In the genomic region with DNA sequence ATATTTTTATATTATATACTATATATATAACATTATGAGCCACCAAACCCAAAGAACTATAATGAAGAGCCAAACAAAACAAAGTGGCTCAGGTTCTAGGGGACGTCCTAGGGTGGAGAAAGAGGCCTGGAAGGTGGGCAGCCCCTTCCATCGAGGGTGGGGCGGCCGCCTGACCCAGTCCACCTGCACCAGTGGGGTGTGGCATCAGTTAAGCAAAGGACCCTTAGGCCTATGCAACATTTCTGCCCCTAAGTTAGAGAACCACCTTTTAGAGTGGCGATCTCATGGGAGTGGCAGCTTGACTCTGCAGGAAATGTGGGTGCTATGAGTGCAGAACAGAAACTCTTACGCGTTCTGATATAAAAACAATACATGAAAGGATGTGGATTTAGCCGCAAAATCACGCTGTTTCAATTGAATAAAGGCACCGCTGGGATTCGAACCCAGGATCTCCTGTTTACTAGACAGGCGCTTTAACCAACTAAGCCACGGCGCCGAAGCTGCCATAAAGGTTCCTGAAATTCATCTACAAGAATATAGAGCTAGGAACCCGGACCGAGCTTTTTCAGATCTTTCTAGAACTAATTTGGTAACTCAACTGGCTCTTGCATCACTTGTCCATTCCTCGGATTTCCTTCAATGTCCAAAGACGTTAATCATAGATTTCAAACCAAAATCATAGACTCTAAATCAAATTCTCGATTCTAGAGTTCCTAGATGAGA, we compare ENCODE assay signal across 8 cellular contexts. TPM values are rescaled to one million over a fixed set of nuclear protein-coding genes. Genes with fewer than 3 reads are reported as not detected.
DNase-seq lines count a peak whose midpoint lies in the region; ATAC-seq and TF ChIP-seq lines count a peak whose summit lies in the region.

No MANE protein-coding gene starts in this region.

- H3K9me3 ChIP-seq in GM23248 (ENCODE audit: low read depth), result no peaks in the 10 kb centered on the region
- H3K9me3 ChIP-seq in OCI-LY3 (ENCODE audit: insufficient read depth, low read length), result no peaks in the 10 kb centered on the region
- H3K9me3 ChIP-seq in trophoblast cell (ENCODE audit: insufficient read depth, low read depth, low read length), result no peaks in the 10 kb centered on the region
- no peaks in the 10 kb centered on the region for H3K9me3 ChIP-seq in uterus

- DNase-seq in GM23248 (peak; percentile 85), fibroblast of villous mesenchyme (ENCODE audit: low read depth) (peak; percentile 80), trophoblast cell (peak; percentile 52 to 77), uterus (peak; percentile 53 to 61)
- DNase-seq in activated T-helper 1 cell treated with anti-CD3 and anti-CD28 coated beads, Interleukin-12 subunit alpha, Interleukin-12 subunit beta, Interleukin-2, Interleukin-4 antibody, amounts not matched to agents 30 ng/mL and 10 ng/mL and 1 ng/mL, durations not matched to agents 14 hours and 24 hours and 36 hours (ENCODE audit: low spot score), result peak; percentile 65

- H3K9me3 Mint-ChIP-seq in activated T-helper 1 cell treated with anti-CD3 and anti-CD28 coated beads, Interleukin-12 subunit alpha, Interleukin-12 subunit beta, Interleukin-2, Interleukin-4 antibody, amounts not matched to agents 30 ng/mL and 10 ng/mL and 1 ng/mL, durations not matched to agents 14 hours and 24 hours and 36 hours, result no peaks in the 10 kb centered on the region

- H3K4me2 ChIP-seq in GM23248 (ENCODE audit: unreplicated experiment), result peak overlapping the region; percentile 80
- peak overlapping the region; percentile 87 for H3K4me2 ChIP-seq in OCI-LY3 (ENCODE audit: low read length)
- H3K4me2 ChIP-seq in trophoblast cell (ENCODE audit: low read length), result peak overlapping the region; percentile 65

- no peaks in the 10 kb centered on the region for H3K79me2 ChIP-seq in GM23248 (ENCODE audit: insufficient read depth)
- no peaks in the 10 kb centered on the region for H3K79me2 ChIP-seq in OCI-LY3 (ENCODE audit: low read length)
- peaks cover 16% of the 10 kb centered on the region for H3K79me2 ChIP-seq in trophoblast cell (ENCODE audit: control insufficient read depth, insufficient read depth, low read length, poor library complexity)

- no peak overlapping the region for H3K23ac ChIP-seq in trophoblast cell (ENCODE audit: low read length)

- ATAC-seq in HG03095 (IDR thresholded peaks at IDR 0.05; ENCODE audit: unreplicated experiment), result no peak
- ATAC-seq in HG03439 (IDR thresholded peaks at IDR 0.05; ENCODE audit: unreplicated experiment), result no peak

- no peak overlapping the region for H2BK5ac ChIP-seq in trophoblast cell (ENCODE audit: low read depth, low read length, poor library complexity)

- no peak overlapping the region for H2BK120ac ChIP-seq in trophoblast cell (ENCODE audit: insufficient read depth, low read length, poor library complexity)

- WGBS in GM23248 (ENCODE audit: low coverage in 1 of 2, low lambda C conversion rate in 2 of 2, missing lambda C conversion rate in 2 of 2), 2 experiments, result 19 to 21% methylated on average over 20 of the region's 20 CpGs
- no CpG with 5 or more reads among the region's 20 CpGs for WGBS in trophoblast cell (ENCODE audit: extremely low coverage, insufficient coverage, insufficient read length)

- H4K20me1 ChIP-seq in GM23248 (ENCODE audit: insufficient read depth) (no peaks in the 10 kb centered on the region), OCI-LY3 (ENCODE audit: insufficient read depth, low read length) (peaks cover 3% of the 10 kb centered on the region; the same call in 1 of the 2 replicates)

- no peak overlapping the region for H4K12ac ChIP-seq in trophoblast cell (ENCODE audit: low read depth, low read length)

- TF ChIP-seq POLR2A in uterus (IDR thresholded peaks at IDR 0.05), result no peak

- H3F3A ChIP-seq in GM23248 (ENCODE audit: insufficient read depth), result peaks cover 47% of the 10 kb centered on the region

- H3K4me1 ChIP-seq in GM23248 (ENCODE audit: insufficient read depth) (peaks cover 12% of the 10 kb centered on the region; the same call in 1 of the 2 replicates), OCI-LY3 (ENCODE audit: low read length) (peaks cover 20% of the 10 kb centered on the region), trophoblast cell (ENCODE audit: control insufficient read depth in 1 of 2, insufficient read depth in 2 of 2, low read length in 2 of 2) (peaks cover 10 to 11% of the 10 kb centered on the region in 2 experiments), uterus (peaks cover 0 to 9% of the 10 kb centered on the region in 2 donors)

- H3K27me3 ChIP-seq in GM23248 (replicated peaks; ENCODE audit: insufficient read depth), result no peaks in the 10 kb centered on the region
- no peaks in the 10 kb centered on the region for H3K27me3 ChIP-seq in OCI-LY3 (ENCODE audit: low read depth, low read length)
- no peaks in the 10 kb centered on the region for H3K27me3 ChIP-seq in trophoblast cell (ENCODE audit: insufficient read depth, low read length)
- no peaks in the 10 kb centered on the region for H3K27me3 ChIP-seq in uterus

- peak overlapping the region; percentile 87 for H3K27ac ChIP-seq in GM23248
- H3K27ac ChIP-seq in OCI-LY3 (ENCODE audit: low read length), result peak overlapping the region; percentile 89
- H3K27ac ChIP-seq in trophoblast cell (ENCODE audit: low read depth, low read length), result peak overlapping the region; percentile 32
- peak overlapping the region; percentile 70 to 82 for H3K27ac ChIP-seq in uterus

- H4K8ac ChIP-seq in trophoblast cell (ENCODE audit: low read depth, low read length), result no peak overlapping the region

- in situ Hi-C loops in GM23248 (cut with MboI), result no loop called here

- H3K4ac ChIP-seq in trophoblast cell (ENCODE audit: low read depth, low read length), result no peak overlapping the region

- no peak overlapping the region for H2AK5ac ChIP-seq in trophoblast cell (ENCODE audit: low read length)

- intact Hi-C loops in activated T-helper 1 cell treated with anti-CD3 and anti-CD28 coated beads, Interleukin-12 subunit alpha, Interleukin-12 subunit beta, Interleukin-2, Interleukin-4 antibody, amounts not matched to agents 30 ng/mL and 10 ng/mL and 1 ng/mL, durations not matched to agents 14 hours and 24 hours and 36 hours (cut with micrococcal nuclease), result loop anchor here (1.0 to 10.0 kb wide), 6 partner anchors 15 to 519 kb away; partner anchors contain the start of genes AURKB, CCDC42 and KRABD2
- intact Hi-C loops in uterus (cut with DNase I; ENCODE audit: low total_unique reads), result no loop called here

- peaks cover 50% of the 10 kb centered on the region for H3K4me1 Mint-ChIP-seq in activated T-helper 1 cell treated with anti-CD3 and anti-CD28 coated beads, Interleukin-12 subunit alpha, Interleukin-12 subunit beta, Interleukin-2, Interleukin-4 antibody, amounts not matched to agents 30 ng/mL and 10 ng/mL and 1 ng/mL, durations not matched to agents 14 hours and 24 hours and 36 hours (ENCODE audit: low read depth)

- peak overlapping the region; percentile 70 for H3K4me3 Mint-ChIP-seq in activated T-helper 1 cell treated with anti-CD3 and anti-CD28 coated beads, Interleukin-12 subunit alpha, Interleukin-12 subunit beta, Interleukin-2, Interleukin-4 antibody, amounts not matched to agents 30 ng/mL and 10 ng/mL and 1 ng/mL, durations not matched to agents 14 hours and 24 hours and 36 hours

- H3K36me3 Mint-ChIP-seq in activated T-helper 1 cell treated with anti-CD3 and anti-CD28 coated beads, Interleukin-12 subunit alpha, Interleukin-12 subunit beta, Interleukin-2, Interleukin-4 antibody, amounts not matched to agents 30 ng/mL and 10 ng/mL and 1 ng/mL, durations not matched to agents 14 hours and 24 hours and 36 hours (ENCODE audit: low read depth), result peaks cover 42% of the 10 kb centered on the region

- H3K36me3 ChIP-seq in GM23248 (ENCODE audit: low read depth), result no peaks in the 10 kb centered on the region
- peaks cover 11% of the 10 kb centered on the region for H3K36me3 ChIP-seq in OCI-LY3 (replicated peaks; ENCODE audit: low read depth, low read length)
- H3K36me3 ChIP-seq in trophoblast cell (ENCODE audit: control insufficient read depth in 1 of 2, insufficient read depth in 2 of 2, low read length in 2 of 2), result peaks cover 22 to 30% of the 10 kb centered on the region in 2 experiments
- H3K36me3 ChIP-seq in uterus, result no peaks in the 10 kb centered on the region

- H2BK12ac ChIP-seq in trophoblast cell (ENCODE audit: low read length), result no peak overlapping the region

- no peak overlapping the region for H3K18ac ChIP-seq in trophoblast cell (ENCODE audit: low read length)

- no peak overlapping the region for H3K14ac ChIP-seq in trophoblast cell (ENCODE audit: low read length)

- H3K9me2 ChIP-seq in GM23248 (ENCODE audit: insufficient read depth), result no peaks in the 10 kb centered on the region

- H3K9ac ChIP-seq in GM23248 (peak overlapping the region; percentile 73), OCI-LY3 (ENCODE audit: low read length) (peak overlapping the region; percentile 77), trophoblast cell (ENCODE audit: low read length) (no peak overlapping the region)

- H2AFZ ChIP-seq in GM23248 (no peak overlapping the region), OCI-LY3 (ENCODE audit: low read depth, low read length) (no peak overlapping the region), trophoblast cell (ENCODE audit: insufficient read depth, low read length, poor library complexity) (no peak overlapping the region)

- H3K27ac Mint-ChIP-seq in activated T-helper 1 cell treated with anti-CD3 and anti-CD28 coated beads, Interleukin-12 subunit alpha, Interleukin-12 subunit beta, Interleukin-2, Interleukin-4 antibody, amounts not matched to agents 30 ng/mL and 10 ng/mL and 1 ng/mL, durations not matched to agents 14 hours and 24 hours and 36 hours, result peak overlapping the region; percentile 94

- H3K27me3 Mint-ChIP-seq in activated T-helper 1 cell treated with anti-CD3 and anti-CD28 coated beads, Interleukin-12 subunit alpha, Interleukin-12 subunit beta, Interleukin-2, Interleukin-4 antibody, amounts not matched to agents 30 ng/mL and 10 ng/mL and 1 ng/mL, durations not matched to agents 14 hours and 24 hours and 36 hours (ENCODE audit: insufficient read depth), result peaks cover 17% of the 10 kb centered on the region

- H4K91ac ChIP-seq in trophoblast cell (ENCODE audit: low read depth, low read length), result no peak overlapping the region

- TF ChIP-seq CTCF in OCI-LY3 (IDR thresholded peaks at IDR 0.05; ENCODE audit: low read depth, low read length), result no peak
- TF ChIP-seq CTCF in fibroblast of villous mesenchyme (IDR thresholded peaks at IDR 0.05; ENCODE audit: insufficient read depth, low read depth, low read length), result no peak
- TF ChIP-seq CTCF in uterus (IDR thresholded peaks at IDR 0.05), result no peak

- H3K79me1 ChIP-seq in trophoblast cell (ENCODE audit: low read length), result peaks cover 20% of the 10 kb centered on the region

- peak overlapping the region; percentile 65 for H3K4me3 ChIP-seq in GM23248
- peak overlapping the region; percentile 89 for H3K4me3 ChIP-seq in OCI-LY3 (ENCODE audit: low read length)
- peak overlapping the region; percentile 58 for H3K4me3 ChIP-seq in fibroblast of villous mesenchyme (ENCODE audit: low read depth, low read length)
- H3K4me3 ChIP-seq in trophoblast cell (ENCODE audit: low read depth, low read length), result no peak overlapping the region
- peak overlapping the region; percentile 3 to 19 for H3K4me3 ChIP-seq in uterus

RNA-seq across cellular contexts. Expression of gene AURKB, which starts 15.6 kb away (rescaled TPM):
- 9.4 and 18.4 TPM in 2 replicates for total RNA-seq in GM23248 (2014; rRNA removed; shearing (Covaris generic))
- 22.9 and 24.1 TPM in 2 replicates for polyA plus RNA-seq in GM23248 (2016; fragmentation: Nextera tagmentation; extraction: Ambion mirVana)
- 82.2 and 88.7 TPM in 2 replicates for total RNA-seq in activated T-helper 1 cell treated with anti-CD3 and anti-CD28 coated beads, Interleukin-12 subunit alpha, Interleukin-12 subunit beta, Interleukin-2, Interleukin-4 antibody, amounts not matched to agents 30 ng/mL and 10 ng/mL and 1 ng/mL, durations not matched to agents 14 hours and 24 hours and 36 hours
- 12.9 and 19.0 TPM in 2 replicates for total RNA-seq in fibroblast of villous mesenchyme
- 77.1 and 81.2 TPM in 2 replicates for polyA plus RNA-seq in trophoblast cell (2013)
- total RNA-seq in uterus, result 10 to 100 TPM in 1 of 4 donors, not detected in 3; 12.8 TPM

RNA-seq across cellular contexts. Expression of gene CTC1, which starts 21.9 kb away (rescaled TPM):
- 2.0 and 7.0 TPM in 2 replicates for total RNA-seq in GM23248 (2014; rRNA removed; shearing (Covaris generic))
- 5.4 and 6.0 TPM in 2 replicates for polyA plus RNA-seq in GM23248 (2016; fragmentation: Nextera tagmentation; extraction: Ambion mirVana)
- 68.5 and 76.3 TPM in 2 replicates for total RNA-seq in activated T-helper 1 cell treated with anti-CD3 and anti-CD28 coated beads, Interleukin-12 subunit alpha, Interleukin-12 subunit beta, Interleukin-2, Interleukin-4 antibody, amounts not matched to agents 30 ng/mL and 10 ng/mL and 1 ng/mL, durations not matched to agents 14 hours and 24 hours and 36 hours
- 6.0 and 10.3 TPM in 2 replicates for total RNA-seq in fibroblast of villous mesenchyme
- polyA plus RNA-seq in trophoblast cell (2013), result 10.1 and 10.3 TPM in 2 replicates
- total RNA-seq in uterus, result 10 to 100 TPM in 3 of 4 donors, 1 to 10 TPM in 1; 8.2 to 83.0 (median 20.0) TPM

RNA-seq across cellular contexts. Expression of gene PFAS, which starts 23.1 kb away (rescaled TPM):
- 13.4 and 33.0 TPM in 2 replicates for total RNA-seq in GM23248 (2014; rRNA removed; shearing (Covaris generic))
- polyA plus RNA-seq in GM23248 (2016; fragmentation: Nextera tagmentation; extraction: Ambion mirVana), result 14.8 and 16.0 TPM in 2 replicates
- total RNA-seq in activated T-helper 1 cell treated with anti-CD3 and anti-CD28 coated beads, Interleukin-12 subunit alpha, Interleukin-12 subunit beta, Interleukin-2, Interleukin-4 antibody, amounts not matched to agents 30 ng/mL and 10 ng/mL and 1 ng/mL, durations not matched to agents 14 hours and 24 hours and 36 hours, result 189 and 204 TPM in 2 replicates
- 38.0 and 41.9 TPM in 2 replicates for total RNA-seq in fibroblast of villous mesenchyme
- polyA plus RNA-seq in trophoblast cell (2013), result 13.3 and 14.4 TPM in 2 replicates
- 10 to 100 TPM; 13.6 to 54.0 (median 40.0) TPM for total RNA-seq in uterus

RNA-seq across cellular contexts. Expression of gene BORCS6, which starts 36.0 kb away (rescaled TPM):
- 3.9 and 5.6 TPM in 2 replicates for total RNA-seq in GM23248 (2014; rRNA removed; shearing (Covaris generic))
- polyA plus RNA-seq in GM23248 (2016; fragmentation: Nextera tagmentation; extraction: Ambion mirVana), result 3.4 and 4.5 TPM in 2 replicates
- 6.3 and 6.7 TPM in 2 replicates for total RNA-seq in activated T-helper 1 cell treated with anti-CD3 and anti-CD28 coated beads, Interleukin-12 subunit alpha, Interleukin-12 subunit beta, Interleukin-2, Interleukin-4 antibody, amounts not matched to agents 30 ng/mL and 10 ng/mL and 1 ng/mL, durations not matched to agents 14 hours and 24 hours and 36 hours
- total RNA-seq in fibroblast of villous mesenchyme (6.0 and 8.4 TPM in 2 replicates), uterus (1 to 10 TPM in 3 of 4 donors, under 1 TPM in 1; under 0.01 to 9.0 (median 6.1) TPM)
- polyA plus RNA-seq in trophoblast cell (2013), result 3.3 and 3.6 TPM in 2 replicates

RNA-seq across cellular contexts. Expression of gene TMEM107, which starts 49.8 kb away (rescaled TPM):
- 11.6 TPM in 2 replicates for total RNA-seq in GM23248 (2014; rRNA removed; shearing (Covaris generic))
- 20.6 and 20.9 TPM in 2 replicates for polyA plus RNA-seq in GM23248 (2016; fragmentation: Nextera tagmentation; extraction: Ambion mirVana)
- 19.3 and 20.8 TPM in 2 replicates for total RNA-seq in activated T-helper 1 cell treated with anti-CD3 and anti-CD28 coated beads, Interleukin-12 subunit alpha, Interleukin-12 subunit beta, Interleukin-2, Interleukin-4 antibody, amounts not matched to agents 30 ng/mL and 10 ng/mL and 1 ng/mL, durations not matched to agents 14 hours and 24 hours and 36 hours
- total RNA-seq in fibroblast of villous mesenchyme (15.5 and 23.7 TPM in 2 replicates), uterus (10 to 100 TPM in 3 of 4 donors, under 1 TPM in 1; 0.77 to 42.6 (median 25.1) TPM)
- 7.4 and 7.6 TPM in 2 replicates for polyA plus RNA-seq in trophoblast cell (2013)

Comparison
In these comparisons a context has a peak if more than half of its experiments do, and no peak if none do; other contexts are left out.
1. H3K27ac ChIP-seq: peak in every context shown above with its lines; median percentile 89 in OCI-LY3; 87 in GM23248; 76 in uterus; 32 in trophoblast cell.